19 cellular contexts compared by ENCODE assay signal in the genomic region with DNA sequence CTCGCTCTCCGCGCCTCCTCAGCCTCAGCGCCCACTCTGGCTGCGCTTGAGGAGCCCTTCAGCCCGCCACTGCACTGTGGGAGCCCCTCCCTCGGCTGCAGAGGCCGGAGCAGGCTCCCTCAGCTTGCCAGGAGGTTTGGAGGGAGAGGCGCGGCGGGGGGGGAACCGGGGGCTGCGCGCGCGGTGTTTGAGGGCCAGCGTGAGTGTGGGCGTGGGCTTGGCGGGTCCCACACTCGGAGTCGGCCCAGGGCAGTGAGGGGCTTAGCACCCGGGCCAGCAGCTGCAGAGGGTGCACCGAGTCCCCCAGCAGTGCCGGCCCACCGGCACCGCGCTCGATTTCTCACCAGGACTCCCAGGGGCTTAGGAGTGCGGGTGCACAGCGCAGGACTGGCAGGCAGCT.
"Had no signal": no experiment of that assay in that cellular context is flagged by ENCODE, and none has a peak within 500 bp of the region (broad histone marks: within the 10 kb centered on the region; RNA-seq: fewer than 3 reads in every experiment).

No MANE protein-coding gene starts in this region.

- H3K36me3 ChIP-seq: MG63 had no signal

- H3K4me3 ChIP-seq: MG63 had no signal

- H3K9me3 ChIP-seq: MG63 had no signal

- H3K27me3 ChIP-seq: MG63 had no signal

- DNase-seq: Karpas-422, KG1, MG63, NCI-H1092, NCI-H1105 treated with DMSO at 0.1 percent for 48 hours, NCI-H1417 treated with DMSO at 0.1 percent for 48 hours, NCI-H146, NCI-H1694 treated with DMSO at 0.1 percent for 48 hours, NCI-H1930, NCI-H2081, NCI-H2107, NCI-H2227 treated with DMSO at 0.1 percent for 48 hours, NCI-H510A, NCI-H524 treated with DMSO at 0.1 percent for 48 hours, NCI-H69, NCI-H774, RPMI8226, SHP77, SK-N-SH had no signal
